In genomic region chr16:81448154-81449131, GRCh38 we compare ENCODE assay signal across 8 cellular contexts. TPM values are rescaled to one million over a fixed set of nuclear protein-coding genes. Genes with fewer than 3 reads are reported as not detected.
A peak's percentile ranks its signal among the peaks of the same experiment; 100 is the strongest.
DNase-seq lines count a peak whose midpoint lies in the region; ATAC-seq and TF ChIP-seq lines count a peak whose summit lies in the region.

No MANE protein-coding gene starts in this region.

- H3K27ac ChIP-seq in thoracic aorta (no peak overlapping the region), tibial artery (no peak overlapping the region)

- H3K27me3 Mint-ChIP-seq in activated CD4-positive, alpha-beta T cell treated with anti-CD3 and anti-CD28 coated beads, Interleukin-2, amount 10 ng/mL, durations not matched to agents 24 days and 14 days, result peaks cover 3% of the 10 kb centered on the region
- H3K27me3 Mint-ChIP-seq in activated CD8-positive, alpha-beta T cell treated with anti-CD3 and anti-CD28 coated beads for 36 hours, result no peaks in the 10 kb centered on the region

- H3K27ac Mint-ChIP-seq in activated CD4-positive, alpha-beta T cell treated with anti-CD3 and anti-CD28 coated beads, Interleukin-2, amount 10 ng/mL, durations not matched to agents 24 days and 14 days, result no peak overlapping the region
- peak overlapping the region; percentile 3 for H3K27ac Mint-ChIP-seq in activated CD8-positive, alpha-beta T cell treated with anti-CD3 and anti-CD28 coated beads for 36 hours

- CTCF ChIA-PET in activated CD8-positive, alpha-beta T cell treated with anti-CD3 and anti-CD28 coated beads for 36 hours (lab: Charles Lee), result no interaction called here

- TF ChIP-seq CTCF in activated CD8-positive, alpha-beta T cell treated with anti-CD3 and anti-CD28 coated beads for 36 hours (IDR thresholded peaks at IDR 0.05), result no peak
- no peak for TF ChIP-seq CTCF in thoracic aorta (IDR thresholded peaks at IDR 0.05)
- no peak for TF ChIP-seq CTCF in tibial artery (IDR thresholded peaks at IDR 0.05)

- intact Hi-C loops in activated CD4-positive, alpha-beta T cell treated with anti-CD3 and anti-CD28 coated beads, Interleukin-2, amount 10 ng/mL, durations not matched to agents 24 days and 14 days (cut with micrococcal nuclease), result loop anchor here (5.0 kb wide), 1 partner anchor 169 kb away; no protein-coding TSS in a partner anchor
- intact Hi-C loops in activated CD8-positive, alpha-beta T cell treated with anti-CD3 and anti-CD28 coated beads for 36 hours (cut with micrococcal nuclease), result loop anchor here (5.0 kb wide), 1 partner anchor 74 kb away; no protein-coding TSS in a partner anchor
- intact Hi-C loops in tibial artery (cut with DNase I; ENCODE audit: low total_unique reads), result loop anchor here (10.0 kb wide), 1 partner anchor 156 kb away; no protein-coding TSS in a partner anchor

- H3K4me1 ChIP-seq in thoracic aorta (ENCODE audit: control insufficient read depth in 1 of 2, low read depth in 2 of 2) (peaks cover 8 to 13% of the 10 kb centered on the region in 2 donors), tibial artery (peaks cover 0 to 30% (median 14%) of the 10 kb centered on the region in 4 donors)

- no peaks in the 10 kb centered on the region for H3K9me3 ChIP-seq in thoracic aorta
- no peaks in the 10 kb centered on the region for H3K9me3 ChIP-seq in tibial artery

- peak overlapping the region; percentile 72 for H3K4me3 ChIP-seq in thoracic aorta
- no peak overlapping the region for H3K4me3 ChIP-seq in tibial artery

- DNase-seq in activated CD4-positive, alpha-beta T cell treated with anti-CD3 and anti-CD28 coated beads, Interleukin-2, amount 10 ng/mL, durations not matched to agents 24 days and 14 days, result no peak
- no peak for DNase-seq in activated CD4-positive, alpha-beta T cell treated with anti-CD3 and anti-CD28 coated beads for 48 hours
- no peak for DNase-seq in activated CD8-positive, alpha-beta T cell treated with anti-CD3 and anti-CD28 coated beads for 36 hours
- DNase-seq in kidney tubule cell (ENCODE audit: low spot score) (peak; percentile 77), thoracic aorta (ENCODE audit: low spot score) (no peak), Kasumi-1 (lab: John Stamatoyannopoulos, UW) (no peak), tibial artery (no peak), medulla oblongata (ENCODE audit: extremely low spot score) (no peak)

- POLR2A ChIA-PET in activated CD8-positive, alpha-beta T cell treated with anti-CD3 and anti-CD28 coated beads for 36 hours (lab: Charles Lee), result interaction anchor here (0.8 to 1.0 kb wide), 2 partner anchors 10 to 12 kb away, joined by 3 to 4 read pairs; no protein-coding TSS in a partner anchor

- H3K9me3 Mint-ChIP-seq in activated CD4-positive, alpha-beta T cell treated with anti-CD3 and anti-CD28 coated beads, Interleukin-2, amount 10 ng/mL, durations not matched to agents 24 days and 14 days, result peaks cover 6% of the 10 kb centered on the region
- H3K9me3 Mint-ChIP-seq in activated CD8-positive, alpha-beta T cell treated with anti-CD3 and anti-CD28 coated beads for 36 hours, result peaks cover 14% of the 10 kb centered on the region

- H3K36me3 ChIP-seq in thoracic aorta, result no peaks in the 10 kb centered on the region
- no peaks in the 10 kb centered on the region for H3K36me3 ChIP-seq in tibial artery

- peak overlapping the region; percentile 37 for H3K4me3 Mint-ChIP-seq in activated CD4-positive, alpha-beta T cell treated with anti-CD3 and anti-CD28 coated beads, Interleukin-2, amount 10 ng/mL, durations not matched to agents 24 days and 14 days
- H3K4me3 Mint-ChIP-seq in activated CD8-positive, alpha-beta T cell treated with anti-CD3 and anti-CD28 coated beads for 36 hours, result peak overlapping the region; percentile 16

- H3K36me3 Mint-ChIP-seq in activated CD4-positive, alpha-beta T cell treated with anti-CD3 and anti-CD28 coated beads, Interleukin-2, amount 10 ng/mL, durations not matched to agents 24 days and 14 days (ENCODE audit: low read depth), result peaks cover 16% of the 10 kb centered on the region
- peaks cover 32% of the 10 kb centered on the region for H3K36me3 Mint-ChIP-seq in activated CD8-positive, alpha-beta T cell treated with anti-CD3 and anti-CD28 coated beads for 36 hours (ENCODE audit: low read depth)

- peaks cover 66% of the 10 kb centered on the region for H3K4me1 Mint-ChIP-seq in activated CD4-positive, alpha-beta T cell treated with anti-CD3 and anti-CD28 coated beads, Interleukin-2, amount 10 ng/mL, durations not matched to agents 24 days and 14 days
- H3K4me1 Mint-ChIP-seq in activated CD8-positive, alpha-beta T cell treated with anti-CD3 and anti-CD28 coated beads for 36 hours (ENCODE audit: low read depth), result peaks cover 69% of the 10 kb centered on the region

- ATAC-seq in activated CD8-positive, alpha-beta T cell treated with anti-CD3 and anti-CD28 coated beads for 36 hours, result no peak
- ATAC-seq in thoracic aorta (ENCODE audit: insufficient number of reproducible peaks, low FRiP score, low read depth), result no peak

- H3K27me3 ChIP-seq in thoracic aorta (replicated peaks; ENCODE audit: insufficient read depth) (no peaks in the 10 kb centered on the region), tibial artery (no peaks in the 10 kb centered on the region)

RNA-seq across cellular contexts. Expression of gene CMIP, which starts 3.8 kb away (rescaled TPM):
- 40.0 and 42.9 TPM in 2 replicates for total RNA-seq in activated CD4-positive, alpha-beta T cell treated with anti-CD3 and anti-CD28 coated beads, Interleukin-2, amount 10 ng/mL, durations not matched to agents 24 days and 14 days
- 10 to 100 TPM; 37.6 to 38.5 TPM for total RNA-seq in activated CD8-positive, alpha-beta T cell treated with anti-CD3 and anti-CD28 coated beads for 36 hours
- total RNA-seq in thoracic aorta, result 10 to 100 TPM; 20.8 to 46.8 TPM
